In the genomic region with DNA sequence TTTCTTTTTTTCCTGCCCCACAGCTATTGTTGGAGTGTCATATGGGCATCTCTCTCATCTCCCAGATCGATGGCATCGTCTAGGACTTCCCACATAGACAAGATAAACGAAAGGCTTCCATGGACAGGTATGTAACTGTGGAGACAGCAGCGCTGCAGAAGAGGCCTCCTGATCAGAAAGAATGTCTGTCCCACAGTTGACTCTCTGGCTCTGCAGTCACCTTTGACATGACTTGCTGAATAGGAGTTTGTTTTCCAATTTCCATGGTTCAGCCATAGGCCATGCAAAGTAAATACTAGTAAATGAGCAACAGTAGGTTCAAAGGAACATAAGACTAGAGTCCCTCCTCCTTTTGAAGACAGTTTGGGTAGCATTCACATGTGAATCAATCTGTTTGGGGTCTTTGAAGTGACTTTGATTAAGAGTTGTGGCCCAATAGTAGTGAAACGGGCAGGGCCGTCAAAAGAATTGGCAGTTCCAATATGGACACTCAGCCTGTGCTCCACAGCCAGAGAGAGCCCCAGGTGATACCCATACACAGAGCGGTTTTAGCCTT, we compare ENCODE assay signal across 1 cellular context.
TF ChIP-seq lines count a peak whose summit lies in the region.

No MANE protein-coding gene starts in this region.

TF ChIP-seq in HepG2, 621 proteins besides CTCF, POLR2A, EP300 and RAD21 (continued from another document and continues in another):
- TF ChIP-seq, protein P1, sequence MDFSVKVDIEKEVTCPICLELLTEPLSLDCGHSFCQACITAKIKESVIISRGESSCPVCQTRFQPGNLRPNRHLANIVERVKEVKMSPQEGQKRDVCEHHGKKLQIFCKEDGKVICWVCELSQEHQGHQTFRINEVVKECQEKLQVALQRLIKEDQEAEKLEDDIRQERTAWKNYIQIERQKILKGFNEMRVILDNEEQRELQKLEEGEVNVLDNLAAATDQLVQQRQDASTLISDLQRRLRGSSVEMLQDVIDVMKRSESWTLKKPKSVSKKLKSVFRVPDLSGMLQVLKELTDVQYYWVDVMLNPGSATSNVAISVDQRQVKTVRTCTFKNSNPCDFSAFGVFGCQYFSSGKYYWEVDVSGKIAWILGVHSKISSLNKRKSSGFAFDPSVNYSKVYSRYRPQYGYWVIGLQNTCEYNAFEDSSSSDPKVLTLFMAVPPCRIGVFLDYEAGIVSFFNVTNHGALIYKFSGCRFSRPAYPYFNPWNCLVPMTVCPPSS (IDR thresholded peaks at IDR 0.05) = no peak
- TF ChIP-seq RBM22 (optimal IDR thresholded peaks at IDR 0.05; ENCODE audit: low read length) (no peak), ELF4 (CRISPR knock-in tag; IDR thresholded peaks at IDR 0.05; ENCODE audit: borderline replicate concordance) (0 out of 2 replicates have a peak, but pooled peaks have one; percentile 32), ISX (CRISPR knock-in tag; conservative IDR thresholded peaks at IDR 0.05) (no peak), ZNF333 (CRISPR knock-in tag; IDR thresholded peaks at IDR 0.05; ENCODE audit: borderline replicate concordance) (no peak), NPAS2 (CRISPR knock-in tag; IDR thresholded peaks at IDR 0.05; ENCODE audit: borderline replicate concordance) (no peak), ARNT2 (CRISPR knock-in tag; IDR thresholded peaks at IDR 0.05; ENCODE audit: low read depth) (0 out of 2 replicates have a peak, but pooled peaks have one; percentile 52), ZNF556 (CRISPR knock-in tag; IDR thresholded peaks at IDR 0.05; ENCODE audit: borderline replicate concordance) (peak; percentile 96; the same call in 1 of the 2 replicates), SMC3 (IDR thresholded peaks at IDR 0.05; ENCODE audit: low read length) (peak; percentile 5; the same call in 1 of the 2 replicates), TBX3 (IDR thresholded peaks at IDR 0.05; ENCODE audit: borderline replicate concordance) (peak; percentile 90; the same call in 1 of the 2 replicates), ZSCAN30 (CRISPR knock-in tag; IDR thresholded peaks at IDR 0.05) (0 out of 2 replicates have a peak, but pooled peaks have one; percentile 46), SMAD9 (CRISPR knock-in tag; IDR thresholded peaks at IDR 0.05) (no peak), ZNF619 (CRISPR knock-in tag; IDR thresholded peaks at IDR 0.05) (no peak), RBM39 (IDR thresholded peaks at IDR 0.05; ENCODE audit: low read depth, low read length, poor library complexity, severe bottlenecking) (no peak), DR1 (CRISPR knock-in tag; IDR thresholded peaks at IDR 0.05) (peak; percentile 72; the same call in 1 of the 2 replicates), ZFP1 (CRISPR knock-in tag; IDR thresholded peaks at IDR 0.05) (peak; percentile 96), ZNF850 (CRISPR knock-in tag; conservative IDR thresholded peaks at IDR 0.05) (0 out of 2 replicates have a peak, but pooled peaks have one; percentile 73), SMARCE1 (IDR thresholded peaks at IDR 0.05; ENCODE audit: borderline replicate concordance) (no peak), KMT2B (CRISPR knock-in tag; IDR thresholded peaks at IDR 0.05) (peak; percentile 73), FOXO1 (CRISPR knock-in tag; IDR thresholded peaks at IDR 0.05) (peak; percentile 99), ATM (IDR thresholded peaks at IDR 0.05; ENCODE audit: borderline replicate concordance) (no peak), ZNF30 (CRISPR knock-in tag; IDR thresholded peaks at IDR 0.05) (no peak), ZBTB20 (CRISPR knock-in tag; IDR thresholded peaks at IDR 0.05; ENCODE audit: borderline replicate concordance, low read depth) (peak; percentile 99), ZBTB38 (CRISPR knock-in tag; IDR thresholded peaks at IDR 0.05) (0 out of 2 replicates have a peak, but pooled peaks have one; percentile 32), NR2F2 (IDR thresholded peaks at IDR 0.05; ENCODE audit: borderline replicate concordance, low read depth) (peak; percentile 100), BORCS8-MEF2B (CRISPR knock-in tag; IDR thresholded peaks at IDR 0.05) (peak; percentile 48; the same call in 1 of the 2 replicates), MEIS1 (CRISPR knock-in tag; IDR thresholded peaks at IDR 0.05; ENCODE audit: borderline replicate concordance) (peak; percentile 99; the same call in 1 of the 2 replicates), HNF4G (IDR thresholded peaks at IDR 0.05; ENCODE audit: borderline replicate concordance, low read depth, low read length) (peak; percentile 86), HNF4G (CRISPR knock-in tag; IDR thresholded peaks at IDR 0.05; ENCODE audit: borderline replicate concordance, low read depth) (peak; percentile 79; the same call in 1 of the 2 replicates), ZNF776 (CRISPR knock-in tag; IDR thresholded peaks at IDR 0.05) (no peak), ZNF207 (IDR thresholded peaks at IDR 0.05; ENCODE audit: borderline replicate concordance) (no peak), RNF2 (conservative IDR thresholded peaks at IDR 0.05; ENCODE audit: low read depth) (no peak), ETV6 (CRISPR knock-in tag; conservative IDR thresholded peaks at IDR 0.05) (no peak), GFI1 (CRISPR knock-in tag; IDR thresholded peaks at IDR 0.05; ENCODE audit: borderline replicate concordance) (peak; percentile 99)
- TF ChIP-seq, protein P2, sequence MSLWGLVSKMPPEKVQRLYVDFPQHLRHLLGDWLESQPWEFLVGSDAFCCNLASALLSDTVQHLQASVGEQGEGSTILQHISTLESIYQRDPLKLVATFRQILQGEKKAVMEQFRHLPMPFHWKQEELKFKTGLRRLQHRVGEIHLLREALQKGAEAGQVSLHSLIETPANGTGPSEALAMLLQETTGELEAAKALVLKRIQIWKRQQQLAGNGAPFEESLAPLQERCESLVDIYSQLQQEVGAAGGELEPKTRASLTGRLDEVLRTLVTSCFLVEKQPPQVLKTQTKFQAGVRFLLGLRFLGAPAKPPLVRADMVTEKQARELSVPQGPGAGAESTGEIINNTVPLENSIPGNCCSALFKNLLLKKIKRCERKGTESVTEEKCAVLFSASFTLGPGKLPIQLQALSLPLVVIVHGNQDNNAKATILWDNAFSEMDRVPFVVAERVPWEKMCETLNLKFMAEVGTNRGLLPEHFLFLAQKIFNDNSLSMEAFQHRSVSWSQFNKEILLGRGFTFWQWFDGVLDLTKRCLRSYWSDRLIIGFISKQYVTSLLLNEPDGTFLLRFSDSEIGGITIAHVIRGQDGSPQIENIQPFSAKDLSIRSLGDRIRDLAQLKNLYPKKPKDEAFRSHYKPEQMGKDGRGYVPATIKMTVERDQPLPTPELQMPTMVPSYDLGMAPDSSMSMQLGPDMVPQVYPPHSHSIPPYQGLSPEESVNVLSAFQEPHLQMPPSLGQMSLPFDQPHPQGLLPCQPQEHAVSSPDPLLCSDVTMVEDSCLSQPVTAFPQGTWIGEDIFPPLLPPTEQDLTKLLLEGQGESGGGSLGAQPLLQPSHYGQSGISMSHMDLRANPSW (CRISPR knock-in tag; IDR thresholded peaks at IDR 0.05; ENCODE audit: borderline replicate concordance) = peak; percentile 78; the same call in 1 of the 2 replicates
- TF ChIP-seq, protein P3, sequence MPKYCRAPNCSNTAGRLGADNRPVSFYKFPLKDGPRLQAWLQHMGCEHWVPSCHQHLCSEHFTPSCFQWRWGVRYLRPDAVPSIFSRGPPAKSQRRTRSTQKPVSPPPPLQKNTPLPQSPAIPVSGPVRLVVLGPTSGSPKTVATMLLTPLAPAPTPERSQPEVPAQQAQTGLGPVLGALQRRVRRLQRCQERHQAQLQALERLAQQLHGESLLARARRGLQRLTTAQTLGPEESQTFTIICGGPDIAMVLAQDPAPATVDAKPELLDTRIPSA (CRISPR knock-in tag; IDR thresholded peaks at IDR 0.05; ENCODE audit: borderline replicate concordance) = no peak
- TF ChIP-seq, protein P4, sequence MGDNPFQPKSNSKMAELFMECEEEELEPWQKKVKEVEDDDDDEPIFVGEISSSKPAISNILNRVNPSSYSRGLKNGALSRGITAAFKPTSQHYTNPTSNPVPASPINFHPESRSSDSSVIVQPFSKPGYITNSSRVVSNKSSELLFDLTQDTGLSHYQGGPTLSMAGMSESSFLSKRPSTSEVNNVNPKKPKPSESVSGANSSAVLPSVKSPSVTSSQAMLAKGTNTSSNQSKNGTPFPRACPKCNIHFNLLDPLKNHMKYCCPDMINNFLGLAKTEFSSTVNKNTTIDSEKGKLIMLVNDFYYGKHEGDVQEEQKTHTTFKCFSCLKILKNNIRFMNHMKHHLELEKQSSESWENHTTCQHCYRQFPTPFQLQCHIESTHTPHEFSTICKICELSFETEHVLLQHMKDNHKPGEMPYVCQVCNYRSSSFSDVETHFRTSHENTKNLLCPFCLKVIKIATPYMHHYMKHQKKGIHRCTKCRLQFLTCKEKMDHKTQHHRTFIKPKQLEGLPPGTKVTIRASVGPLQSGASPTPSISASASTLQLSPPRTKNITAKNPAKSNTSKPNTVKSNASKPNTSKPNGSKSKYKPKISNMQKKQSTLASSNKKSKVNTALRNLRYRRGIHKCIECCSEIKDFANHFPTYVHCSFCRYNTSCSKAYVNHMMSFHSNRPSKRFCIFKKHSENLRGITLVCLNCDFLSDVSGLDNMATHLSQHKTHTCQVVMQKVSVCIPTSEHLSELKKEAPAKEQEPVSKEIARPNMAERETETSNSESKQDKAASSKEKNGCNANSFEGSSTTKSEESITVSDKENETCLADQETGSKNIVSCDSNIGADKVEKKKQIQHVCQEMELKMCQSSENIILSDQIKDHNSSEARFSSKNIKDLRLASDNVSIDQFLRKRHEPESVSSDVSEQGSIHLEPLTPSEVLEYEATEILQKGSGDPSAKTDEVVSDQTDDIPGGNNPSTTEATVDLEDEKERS (CRISPR knock-in tag; IDR thresholded peaks at IDR 0.05) = no peak
- TF ChIP-seq, protein P5, sequence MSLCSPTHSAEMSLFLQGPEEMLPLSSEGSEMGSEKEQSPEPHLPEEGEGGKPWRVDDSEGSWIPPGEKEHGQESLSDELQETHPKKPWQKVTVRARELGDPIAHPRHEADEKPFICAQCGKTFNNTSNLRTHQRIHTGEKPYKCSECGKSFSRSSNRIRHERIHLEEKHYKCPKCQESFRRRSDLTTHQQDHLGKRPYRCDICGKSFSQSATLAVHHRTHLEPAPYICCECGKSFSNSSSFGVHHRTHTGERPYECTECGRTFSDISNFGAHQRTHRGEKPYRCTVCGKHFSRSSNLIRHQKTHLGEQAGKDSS (CRISPR knock-in tag; IDR thresholded peaks at IDR 0.05; ENCODE audit: borderline replicate concordance, low read depth) = peak; percentile 74; the same call in 1 of the 2 replicates
- TF ChIP-seq, protein P6, sequence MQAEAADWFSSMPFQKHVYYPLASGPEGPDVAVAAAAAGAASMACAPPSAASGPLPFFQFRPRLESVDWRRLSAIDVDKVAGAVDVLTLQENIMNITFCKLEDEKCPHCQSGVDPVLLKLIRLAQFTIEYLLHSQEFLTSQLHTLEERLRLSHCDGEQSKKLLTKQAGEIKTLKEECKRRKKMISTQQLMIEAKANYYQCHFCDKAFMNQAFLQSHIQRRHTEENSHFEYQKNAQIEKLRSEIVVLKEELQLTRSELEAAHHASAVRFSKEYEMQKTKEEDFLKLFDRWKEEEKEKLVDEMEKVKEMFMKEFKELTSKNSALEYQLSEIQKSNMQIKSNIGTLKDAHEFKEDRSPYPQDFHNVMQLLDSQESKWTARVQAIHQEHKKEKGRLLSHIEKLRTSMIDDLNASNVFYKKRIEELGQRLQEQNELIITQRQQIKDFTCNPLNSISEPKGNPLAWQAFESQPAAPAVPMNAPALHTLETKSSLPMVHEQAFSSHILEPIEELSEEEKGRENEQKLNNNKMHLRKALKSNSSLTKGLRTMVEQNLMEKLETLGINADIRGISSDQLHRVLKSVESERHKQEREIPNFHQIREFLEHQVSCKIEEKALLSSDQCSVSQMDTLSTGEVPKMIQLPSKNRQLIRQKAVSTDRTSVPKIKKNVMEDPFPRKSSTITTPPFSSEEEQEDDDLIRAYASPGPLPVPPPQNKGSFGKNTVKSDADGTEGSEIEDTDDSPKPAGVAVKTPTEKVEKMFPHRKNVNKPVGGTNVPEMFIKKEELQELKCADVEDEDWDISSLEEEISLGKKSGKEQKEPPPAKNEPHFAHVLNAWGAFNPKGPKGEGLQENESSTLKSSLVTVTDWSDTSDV (CRISPR knock-in tag; IDR thresholded peaks at IDR 0.05) = no peak
- TF ChIP-seq, protein P7, sequence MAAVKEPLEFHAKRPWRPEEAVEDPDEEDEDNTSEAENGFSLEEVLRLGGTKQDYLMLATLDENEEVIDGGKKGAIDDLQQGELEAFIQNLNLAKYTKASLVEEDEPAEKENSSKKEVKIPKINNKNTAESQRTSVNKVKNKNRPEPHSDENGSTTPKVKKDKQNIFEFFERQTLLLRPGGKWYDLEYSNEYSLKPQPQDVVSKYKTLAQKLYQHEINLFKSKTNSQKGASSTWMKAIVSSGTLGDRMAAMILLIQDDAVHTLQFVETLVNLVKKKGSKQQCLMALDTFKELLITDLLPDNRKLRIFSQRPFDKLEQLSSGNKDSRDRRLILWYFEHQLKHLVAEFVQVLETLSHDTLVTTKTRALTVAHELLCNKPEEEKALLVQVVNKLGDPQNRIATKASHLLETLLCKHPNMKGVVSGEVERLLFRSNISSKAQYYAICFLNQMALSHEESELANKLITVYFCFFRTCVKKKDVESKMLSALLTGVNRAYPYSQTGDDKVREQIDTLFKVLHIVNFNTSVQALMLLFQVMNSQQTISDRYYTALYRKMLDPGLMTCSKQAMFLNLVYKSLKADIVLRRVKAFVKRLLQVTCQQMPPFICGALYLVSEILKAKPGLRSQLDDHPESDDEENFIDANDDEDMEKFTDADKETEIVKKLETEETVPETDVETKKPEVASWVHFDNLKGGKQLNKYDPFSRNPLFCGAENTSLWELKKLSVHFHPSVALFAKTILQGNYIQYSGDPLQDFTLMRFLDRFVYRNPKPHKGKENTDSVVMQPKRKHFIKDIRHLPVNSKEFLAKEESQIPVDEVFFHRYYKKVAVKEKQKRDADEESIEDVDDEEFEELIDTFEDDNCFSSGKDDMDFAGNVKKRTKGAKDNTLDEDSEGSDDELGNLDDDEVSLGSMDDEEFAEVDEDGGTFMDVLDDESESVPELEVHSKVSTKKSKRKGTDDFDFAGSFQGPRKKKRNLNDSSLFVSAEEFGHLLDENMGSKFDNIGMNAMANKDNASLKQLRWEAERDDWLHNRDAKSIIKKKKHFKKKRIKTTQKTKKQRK (IDR thresholded peaks at IDR 0.05; ENCODE audit: low read length) = no peak
- TF ChIP-seq, protein P8, sequence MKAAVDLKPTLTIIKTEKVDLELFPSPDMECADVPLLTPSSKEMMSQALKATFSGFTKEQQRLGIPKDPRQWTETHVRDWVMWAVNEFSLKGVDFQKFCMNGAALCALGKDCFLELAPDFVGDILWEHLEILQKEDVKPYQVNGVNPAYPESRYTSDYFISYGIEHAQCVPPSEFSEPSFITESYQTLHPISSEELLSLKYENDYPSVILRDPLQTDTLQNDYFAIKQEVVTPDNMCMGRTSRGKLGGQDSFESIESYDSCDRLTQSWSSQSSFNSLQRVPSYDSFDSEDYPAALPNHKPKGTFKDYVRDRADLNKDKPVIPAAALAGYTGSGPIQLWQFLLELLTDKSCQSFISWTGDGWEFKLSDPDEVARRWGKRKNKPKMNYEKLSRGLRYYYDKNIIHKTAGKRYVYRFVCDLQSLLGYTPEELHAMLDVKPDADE (CRISPR knock-in tag; IDR thresholded peaks at IDR 0.05) = no peak
- TF ChIP-seq, protein P9, sequence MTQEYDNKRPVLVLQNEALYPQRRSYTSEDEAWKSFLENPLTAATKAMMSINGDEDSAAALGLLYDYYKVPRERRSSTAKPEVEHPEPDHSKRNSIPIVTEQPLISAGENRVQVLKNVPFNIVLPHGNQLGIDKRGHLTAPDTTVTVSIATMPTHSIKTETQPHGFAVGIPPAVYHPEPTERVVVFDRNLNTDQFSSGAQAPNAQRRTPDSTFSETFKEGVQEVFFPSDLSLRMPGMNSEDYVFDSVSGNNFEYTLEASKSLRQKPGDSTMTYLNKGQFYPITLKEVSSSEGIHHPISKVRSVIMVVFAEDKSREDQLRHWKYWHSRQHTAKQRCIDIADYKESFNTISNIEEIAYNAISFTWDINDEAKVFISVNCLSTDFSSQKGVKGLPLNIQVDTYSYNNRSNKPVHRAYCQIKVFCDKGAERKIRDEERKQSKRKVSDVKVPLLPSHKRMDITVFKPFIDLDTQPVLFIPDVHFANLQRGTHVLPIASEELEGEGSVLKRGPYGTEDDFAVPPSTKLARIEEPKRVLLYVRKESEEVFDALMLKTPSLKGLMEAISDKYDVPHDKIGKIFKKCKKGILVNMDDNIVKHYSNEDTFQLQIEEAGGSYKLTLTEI (CRISPR knock-in tag; conservative IDR thresholded peaks at IDR 0.05) = no peak
